24 cellular contexts compared by ENCODE assay signal in the genomic region with DNA sequence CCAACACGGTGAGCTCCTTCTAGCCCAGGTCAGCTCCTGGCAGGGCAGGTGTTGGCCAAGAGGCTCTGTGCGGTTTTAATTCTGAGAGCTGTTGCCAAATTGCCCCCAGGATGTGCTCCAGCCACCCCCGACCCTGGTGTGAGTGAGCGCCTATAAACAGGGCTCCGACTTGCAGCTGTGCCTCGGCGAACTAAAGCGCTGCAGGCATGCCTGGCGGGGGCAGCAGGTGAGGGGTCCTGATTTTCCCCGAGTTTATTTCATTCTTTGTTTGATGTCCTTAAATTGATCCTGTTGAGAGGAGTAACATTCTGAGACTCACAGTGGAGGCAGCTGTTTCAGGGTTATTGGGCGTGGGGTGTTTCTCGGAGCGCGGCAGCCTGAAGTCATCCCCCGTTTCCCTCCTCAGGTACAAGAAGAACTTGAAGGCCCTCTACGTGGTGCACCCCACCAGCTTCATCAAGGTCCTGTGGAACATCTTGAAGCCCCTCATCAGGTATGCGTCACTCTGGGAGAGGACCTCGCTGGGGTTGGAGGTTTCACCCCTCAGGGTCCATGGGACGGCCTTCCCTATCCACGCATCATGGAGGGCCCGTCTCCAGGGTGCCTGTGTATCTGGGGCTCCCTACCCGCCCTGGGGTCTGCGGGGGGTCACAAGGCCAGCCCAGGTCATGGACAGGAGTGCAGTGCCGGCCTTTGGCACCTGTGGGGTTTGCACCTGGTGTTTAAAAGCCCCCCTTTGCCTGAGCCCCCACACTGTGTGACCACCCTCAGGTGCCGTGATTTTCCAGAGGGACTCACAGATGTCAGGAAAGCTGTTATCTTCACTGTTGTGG.
"Had no signal": no experiment of that assay in that cellular context is flagged by ENCODE, and none has a peak within 500 bp of the region (broad histone marks: within the 10 kb centered on the region; RNA-seq: fewer than 3 reads in every experiment).

No MANE protein-coding gene starts in this region.

- H3K27me3 ChIP-seq: foreskin keratinocyte, uterus had no signal

- H3K4me1 Mint-ChIP-seq: activated B cell treated with CpG ODN at 0.5 μM for 24 hours, T-cell had no signal

- H3K36me3 Mint-ChIP-seq: activated naive CD8-positive, alpha-beta T cell; T-cell had no signal

- H3K9ac ChIP-seq: parathyroid adenoma had no signal

- H3K36me3 ChIP-seq: esophagus muscularis mucosa, heart left ventricle, left lung, thoracic aorta, uterus had no signal

- ATAC-seq: activated CD8-positive, alpha-beta T cell treated with anti-CD3 and anti-CD28 coated beads for 36 hours; activated T-cell treated with anti-CD3 and anti-CD28 coated beads, Interleukin-2, amount 50 U/mL, for 4 hours; foreskin keratinocyte; heart left ventricle; left lung; T-cell had no signal

- H3K4me3 Mint-ChIP-seq: activated B cell treated with CpG ODN at 0.5 μM for 24 hours; activated CD8-positive, alpha-beta T cell treated with anti-CD3 and anti-CD28 coated beads for 36 hours; activated naive CD8-positive, alpha-beta T cell; activated T-cell treated with anti-CD3 and anti-CD28 coated beads, Interleukin-2, amount 50 U/mL, for 4 hours; stimulated activated naive CD8-positive, alpha-beta T cell treated with anti-CD3 and anti-CD28 coated beads, Interleukin-15, Interleukin-2, amounts not matched to agents 100 ng/mL and 50 ng/mL, for 24 hours; T-cell; T-helper 2 cell treated with Interferon-gamma antibody and Interleukin-4, amounts not matched to agents 5 μg/mL and 100 μg/mL, for 36 hours had no signal

- H2AFZ ChIP-seq: parathyroid adenoma had no signal

- H3K27ac ChIP-seq: esophagus muscularis mucosa, foreskin keratinocyte, heart left ventricle, left lung, parathyroid adenoma, thoracic aorta, uterus had no signal

- H3K9me3 ChIP-seq: left lung, thoracic aorta, uterus had no signal

- H3K9me3 Mint-ChIP-seq: activated B cell treated with CpG ODN at 0.5 μM for 24 hours; activated CD8-positive, alpha-beta T cell treated with anti-CD3 and anti-CD28 coated beads for 36 hours; activated T-cell treated with anti-CD3 and anti-CD28 coated beads, Interleukin-2, amount 50 U/mL, for 4 hours; activated T-helper 2 cell treated with anti-CD3 and anti-CD28 coated beads, Interferon-gamma antibody, Interleukin-2, Interleukin-4, amounts not matched to agents 10 μg/mL and 5 μg/mL and 100 μg/mL, durations not matched to agents 14 hours and 24 hours and 36 hours; stimulated activated naive CD8-positive, alpha-beta T cell treated with anti-CD3 and anti-CD28 coated beads, Interleukin-15, Interleukin-2, amounts not matched to agents 100 ng/mL and 50 ng/mL, for 24 hours; T-cell; T-helper 2 cell treated with Interferon-gamma antibody and Interleukin-4, amounts not matched to agents 5 μg/mL and 100 μg/mL, for 36 hours had no signal

- H3K4me3 ChIP-seq: esophagus muscularis mucosa, heart left ventricle, left lung, thoracic aorta, uterus had no signal

- H3K4me1 ChIP-seq: esophagus muscularis mucosa, foreskin keratinocyte, heart left ventricle, left lung, parathyroid adenoma, uterus had no signal

- H3K27me3 Mint-ChIP-seq: activated CD8-positive, alpha-beta T cell treated with anti-CD3 and anti-CD28 coated beads for 36 hours; stimulated activated naive CD8-positive, alpha-beta T cell treated with anti-CD3 and anti-CD28 coated beads, Interleukin-15, Interleukin-2, amounts not matched to agents 100 ng/mL and 50 ng/mL, for 24 hours had no signal

- DNase-seq: activated B cell treated with CpG ODN at 0.5 μM for 24 hours; activated CD4-positive, alpha-beta T cell treated with anti-CD3 and anti-CD28 coated beads, Interleukin-2, amount 50 U/mL, for 1 hour; activated CD8-positive, alpha-beta T cell treated with anti-CD3 and anti-CD28 coated beads for 36 hours; activated T-cell treated with anti-CD3 and anti-CD28 coated beads, Interleukin-2, amount 50 U/mL, for 4 hours; anterior cingulate cortex; cortex of kidney; foreskin keratinocyte; hypothalamus; occipital lobe; right cardiac atrium; stimulated activated CD4-positive, alpha-beta T cell treated with anti-CD3 and anti-CD28 coated beads, Interleukin-12 subunit alpha, Interleukin-12 subunit beta, amount 100 ng/mL, for 4 hours; stimulated activated CD4-positive, alpha-beta T cell treated with anti-CD3 and anti-CD28 coated beads, Interleukin-4, amount 100 ng/mL, for 1 hour; T-cell; trophoblast cell; uterus had no signal

- H3K79me2 ChIP-seq: parathyroid adenoma had no signal

- H3K27ac Mint-ChIP-seq: activated B cell treated with CpG ODN at 0.5 μM for 24 hours; activated CD8-positive, alpha-beta T cell treated with anti-CD3 and anti-CD28 coated beads for 36 hours; activated naive CD8-positive, alpha-beta T cell; activated T-helper 2 cell treated with anti-CD3 and anti-CD28 coated beads, Interferon-gamma antibody, Interleukin-2, Interleukin-4, amounts not matched to agents 10 μg/mL and 5 μg/mL and 100 μg/mL, durations not matched to agents 14 hours and 24 hours and 36 hours; stimulated activated naive CD8-positive, alpha-beta T cell treated with anti-CD3 and anti-CD28 coated beads, Interleukin-15, Interleukin-2, amounts not matched to agents 100 ng/mL and 50 ng/mL, for 24 hours; T-cell; T-helper 2 cell treated with Interferon-gamma antibody and Interleukin-4, amounts not matched to agents 5 μg/mL and 100 μg/mL, for 36 hours had no signal
